In the genomic region with DNA sequence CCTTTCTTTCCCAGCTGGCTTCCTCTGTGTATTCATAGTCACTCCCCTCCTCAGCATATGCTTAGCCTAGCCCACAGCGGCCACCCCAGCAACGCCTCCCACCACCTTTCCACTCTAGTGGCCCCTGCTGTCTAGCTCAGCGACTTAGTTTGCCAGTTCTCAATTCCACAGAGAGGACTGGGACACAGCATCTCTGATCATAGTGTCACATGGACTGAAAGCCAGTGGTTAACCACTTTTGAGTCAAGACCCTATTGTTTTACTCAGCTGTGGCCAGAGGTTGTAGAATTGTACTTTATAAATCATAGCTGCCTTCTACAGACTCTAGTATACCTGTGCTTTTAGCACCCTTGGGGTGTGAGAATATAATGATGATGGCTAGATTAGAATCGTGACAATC, we compare ENCODE assay signal across 21 cellular contexts.
DNase-seq lines count a peak whose midpoint lies in the region; ATAC-seq and TF ChIP-seq lines count a peak whose summit lies in the region.
"Had no signal": no experiment of that assay in that cellular context is flagged by ENCODE, and none has a peak within 500 bp of the region (broad histone marks: within the 10 kb centered on the region; RNA-seq: fewer than 3 reads in every experiment).

No MANE protein-coding gene starts in this region.

- H3K4me2 ChIP-seq in OCI-LY7 (ENCODE audit: low read length), result peak overlapping the region; percentile 58; the same call in 1 of the 2 replicates
- no peak overlapping the region for H3K4me2 ChIP-seq in neural progenitor cell

- H3K9me2 ChIP-seq in OCI-LY7 (ENCODE audit: insufficient read depth, low read length), result no peaks in the 10 kb centered on the region

- H3K27ac Mint-ChIP-seq in activated naive CD4-positive, alpha-beta T cell treated with anti-CD3 and anti-CD28 coated beads, Interleukin-2, amount 50 U/mL, for 72 hours, result no peak overlapping the region
- H3K27ac Mint-ChIP-seq in neural progenitor cell, result peak overlapping the region; percentile 11
- no peak overlapping the region for H3K27ac Mint-ChIP-seq in stimulated activated naive CD8-positive, alpha-beta T cell treated with anti-CD3 and anti-CD28 coated beads, Interleukin-15, amount 100 ng/mL, for 72 hours
- H3K27ac Mint-ChIP-seq: CD8-positive, alpha-beta memory T cell had no signal

- intact Hi-C loops in OCI-LY7 (cut with micrococcal nuclease; ENCODE audit: unreplicated experiment) (no loop called here), ovary (cut with DNase I) (no loop called here)

- H3K9me3 Mint-ChIP-seq in activated naive CD4-positive, alpha-beta T cell treated with anti-CD3 and anti-CD28 coated beads, Interleukin-2, amount 50 U/mL, for 72 hours, result no peaks in the 10 kb centered on the region
- no peaks in the 10 kb centered on the region for H3K9me3 Mint-ChIP-seq in neural progenitor cell
- H3K9me3 Mint-ChIP-seq in stimulated activated naive CD8-positive, alpha-beta T cell treated with anti-CD3 and anti-CD28 coated beads, Interleukin-15, amount 100 ng/mL, for 72 hours, result no peaks in the 10 kb centered on the region

- H3K9me3 ChIP-seq in OCI-LY7 (ENCODE audit: low read length), result no peaks in the 10 kb centered on the region
- no peaks in the 10 kb centered on the region for H3K9me3 ChIP-seq in neural progenitor cell (ENCODE audit: low read depth)
- H3K9me3 ChIP-seq in ovary, result no peaks in the 10 kb centered on the region
- H3K9me3 ChIP-seq: SJSA1 had no signal

- H4K20me1 ChIP-seq in OCI-LY7 (ENCODE audit: insufficient read depth, low read length) (no peaks in the 10 kb centered on the region), neural progenitor cell (ENCODE audit: low read depth) (no peaks in the 10 kb centered on the region)

- no peaks in the 10 kb centered on the region for H3K27me3 Mint-ChIP-seq in neural progenitor cell (ENCODE audit: insufficient read depth, low read depth)
- no peaks in the 10 kb centered on the region for H3K27me3 Mint-ChIP-seq in stimulated activated naive CD8-positive, alpha-beta T cell treated with anti-CD3 and anti-CD28 coated beads, Interleukin-15, amount 100 ng/mL, for 72 hours
- H3K27me3 Mint-ChIP-seq: CD8-positive, alpha-beta memory T cell had no signal

- H3K27me3 ChIP-seq in neural progenitor cell (no peaks in the 10 kb centered on the region), ovary (no peaks in the 10 kb centered on the region)
- H3K27me3 ChIP-seq: SJSA1 had no signal

- H3K27ac ChIP-seq in OCI-LY7 (ENCODE audit: low read depth, low read length, poor library complexity, severe bottlenecking), result no peak overlapping the region
- no peak overlapping the region for H3K27ac ChIP-seq in neural progenitor cell
- H3K27ac ChIP-seq in ovary, result no peak overlapping the region
- H3K27ac ChIP-seq: C4-2B, SJSA1 had no signal

- peaks cover 8% of the 10 kb centered on the region for H3K4me1 Mint-ChIP-seq in neural progenitor cell
- no peaks in the 10 kb centered on the region for H3K4me1 Mint-ChIP-seq in stimulated activated naive CD8-positive, alpha-beta T cell treated with anti-CD3 and anti-CD28 coated beads, Interleukin-15, amount 100 ng/mL, for 72 hours
- H3K4me1 Mint-ChIP-seq: CD8-positive, alpha-beta memory T cell had no signal

- no peak for DNase-seq in activated naive CD4-positive, alpha-beta T cell treated with anti-CD3 and anti-CD28 coated beads, Interleukin-2, amount 50 U/mL, for 72 hours (ENCODE audit: low spot score in 2 of 2)
- DNase-seq in activated naive CD4-positive, alpha-beta T cell treated with Interleukin-2 at 50 U/mL for 16 hours, result no peak
- DNase-seq in OCI-LY7 (ENCODE audit: low spot score) (no peak), neural progenitor cell (ENCODE audit: low spot score) (no peak), HK-2 (ENCODE audit: unreplicated experiment) (no peak), ovary (no peak)
- no peak for DNase-seq in stimulated activated naive CD8-positive, alpha-beta T cell treated with anti-CD3 and anti-CD28 coated beads, Interleukin-15, amount 100 ng/mL, for 72 hours
- DNase-seq: 8988T; Calu3; CD8-positive, alpha-beta memory T cell; DMS153; IMR-90; MV-4-11; NCI-H1105 treated with DMSO at 0.1 percent for 48 hours; NCI-H2029 treated with DMSO at 0.1 percent for 48 hours; NCI-H345; NCI-H526 had no signal

- no peak overlapping the region for H3K9ac ChIP-seq in neural progenitor cell

- H3F3A ChIP-seq in neural progenitor cell (ENCODE audit: low read depth), result no peaks in the 10 kb centered on the region

- H3K79me2 ChIP-seq in OCI-LY7 (ENCODE audit: insufficient read depth, low read depth, low read length) (no peaks in the 10 kb centered on the region), neural progenitor cell (ENCODE audit: low read depth) (no peaks in the 10 kb centered on the region)

- 90 to 97% (median 95%) methylated on average over 4 of the region's 4 CpGs for WGBS in ovary, 3 donors

- TF ChIP-seq CTCF in OCI-LY7 (conservative IDR thresholded peaks at IDR 0.05; ENCODE audit: low read length) (no peak), neural progenitor cell (IDR thresholded peaks at IDR 0.05) (no peak), ovary (IDR thresholded peaks at IDR 0.05) (no peak)

- BruUV-seq in OCI-LY7 (replicated peaks; lab: Mats Ljungman, UMichigan), result no TSS peak

- TF ChIP-seq POLR2A in ovary (IDR thresholded peaks at IDR 0.05), result no peak

- no peak for TF ChIP-seq EP300 in ovary (IDR thresholded peaks at IDR 0.05)

- H3K4me1 ChIP-seq in OCI-LY7 (ENCODE audit: insufficient read depth, low read length, poor library complexity, severe bottlenecking) (peaks cover 32% of the 10 kb centered on the region), neural progenitor cell (no peaks in the 10 kb centered on the region), ovary (ENCODE audit: insufficient read depth) (no peaks in the 10 kb centered on the region)
- H3K4me1 ChIP-seq: SJSA1 had no signal

- H2AFZ ChIP-seq in OCI-LY7 (ENCODE audit: low read length) (peak overlapping the region; percentile 12; the same call in 1 of the 2 replicates), neural progenitor cell (replicated peaks) (no peak overlapping the region)

- no peak overlapping the region for H3K4me3 Mint-ChIP-seq in neural progenitor cell
- no peak overlapping the region for H3K4me3 Mint-ChIP-seq in stimulated activated naive CD8-positive, alpha-beta T cell treated with anti-CD3 and anti-CD28 coated beads, Interleukin-15, amount 100 ng/mL, for 72 hours

- POLR2A ChIA-PET in OCI-LY7 (lab: Charles Lee), result interaction anchor here (0.6 to 1.3 kb wide), 5 partner anchors 8 to 698 kb away, joined by 3 to 4 read pairs (median 3); no protein-coding TSS in a partner anchor

- CTCF ChIA-PET in OCI-LY7 (lab: Charles Lee; ENCODE audit: unreplicated experiment), result no interaction called here

- ATAC-seq in activated naive CD4-positive, alpha-beta T cell treated with anti-CD3 and anti-CD28 coated beads, Interleukin-2, amount 50 U/mL, for 72 hours, result peak; percentile 52 to 58
- peak; percentile 71 for ATAC-seq in stimulated activated naive CD8-positive, alpha-beta T cell treated with anti-CD3 and anti-CD28 coated beads, Interleukin-15, amount 100 ng/mL, for 72 hours
- no peak for ATAC-seq in HG03039 (IDR thresholded peaks at IDR 0.05; ENCODE audit: unreplicated experiment)
- ATAC-seq: Right ventricle myocardium inferior had no signal

- H3K4me3 ChIP-seq in OCI-LY7 (ENCODE audit: low read depth, low read length, poor library complexity, severe bottlenecking) (no peak overlapping the region), neural progenitor cell (no peak overlapping the region), ovary (no peak overlapping the region)
- H3K4me3 ChIP-seq: SJSA1 had no signal

- H3K36me3 Mint-ChIP-seq in activated naive CD4-positive, alpha-beta T cell treated with anti-CD3 and anti-CD28 coated beads, Interleukin-2, amount 50 U/mL, for 72 hours, result no peaks in the 10 kb centered on the region
- no peaks in the 10 kb centered on the region for H3K36me3 Mint-ChIP-seq in neural progenitor cell
- H3K36me3 Mint-ChIP-seq: CD8-positive, alpha-beta memory T cell had no signal

- H3K36me3 ChIP-seq in OCI-LY7 (ENCODE audit: insufficient read depth, low read length) (no peaks in the 10 kb centered on the region), neural progenitor cell (no peaks in the 10 kb centered on the region), ovary (no peaks in the 10 kb centered on the region)
- H3K36me3 ChIP-seq: SJSA1 had no signal
